ENCODE assay signal across 16 cellular contexts in the genomic region with DNA sequence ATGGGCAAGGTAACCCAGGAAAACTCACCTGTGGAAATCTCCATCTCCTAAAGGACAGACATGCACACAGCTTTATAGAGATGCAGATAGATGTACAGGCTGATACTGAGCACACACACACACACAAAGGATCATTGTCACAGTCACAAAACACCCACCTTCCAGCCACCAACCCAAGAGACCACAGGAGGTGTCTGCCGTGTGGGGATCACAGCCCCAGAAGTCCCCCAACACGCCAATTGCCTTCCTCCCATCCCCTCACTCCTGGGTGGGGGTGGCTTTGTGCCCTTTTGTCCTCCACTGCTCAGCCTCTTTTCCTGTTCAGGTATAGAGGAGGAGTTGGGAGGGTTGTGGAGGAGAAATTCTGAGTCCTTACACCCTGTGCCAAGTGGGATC. TPM values are rescaled to one million over a fixed set of nuclear protein-coding genes. Genes with fewer than 3 reads are reported as not detected.
DNase-seq lines count a peak whose midpoint lies in the region; ATAC-seq, FAIRE-seq and TF ChIP-seq lines count a peak whose summit lies in the region.
"Had no signal": no experiment of that assay in that cellular context is flagged by ENCODE, and none has a peak within 500 bp of the region (broad histone marks: within the 10 kb centered on the region; RNA-seq: fewer than 3 reads in every experiment).

No MANE protein-coding gene starts in this region.

- H3K9me2 ChIP-seq in GM23248 (ENCODE audit: insufficient read depth), result no peaks in the 10 kb centered on the region

- WGBS in HepG2 (ENCODE audit: low lambda C conversion rate), result 36% methylated on average over 2 of the region's 2 CpGs
- 50% methylated on average over 2 of the region's 2 CpGs for WGBS in right lobe of liver (ENCODE audit: insufficient coverage, low coverage, low lambda C conversion rate, missing lambda C conversion rate)
- WGBS in GM23248 (ENCODE audit: low coverage in 1 of 2, low lambda C conversion rate in 2 of 2, missing lambda C conversion rate in 2 of 2), 2 experiments, result 63 to 71% methylated on average over 2 of the region's 2 CpGs

- no peak overlapping the region for H3K4me3 ChIP-seq in HepG2 (replicated peaks in 1 of 3; ENCODE audit: insufficient read depth in 1 of 3, low read depth in 2 of 3, low read length in 3 of 3)
- no peak overlapping the region for H3K4me3 ChIP-seq in right lobe of liver
- H3K4me3 ChIP-seq in bronchial epithelial cell (ENCODE audit: low read depth, low read length), result no peak overlapping the region
- no peak overlapping the region for H3K4me3 ChIP-seq in GM23248
- H3K4me3 ChIP-seq: cardiac muscle cell, GM12878, hepatocyte, MG63 had no signal

- no peak overlapping the region for H3K9ac ChIP-seq in HepG2 (ENCODE audit: insufficient read depth, low read depth, low read length)
- no peak overlapping the region for H3K9ac ChIP-seq in GM23248

- H3K4me2 ChIP-seq in HepG2 (ENCODE audit: low read depth, low read length) (no peak overlapping the region), GM23248 (ENCODE audit: unreplicated experiment) (no peak overlapping the region)

- H3K79me2 ChIP-seq in HepG2 (ENCODE audit: insufficient read depth, low read length) (no peaks in the 10 kb centered on the region), GM23248 (ENCODE audit: insufficient read depth) (no peaks in the 10 kb centered on the region)
- H3K79me2 ChIP-seq: hepatocyte had no signal

- CTCF ChIA-PET in HepG2 (lab: Yijun Ruan, JAX; ENCODE audit: low intra/inter-chr PET ratio, low total read pairs), result interaction anchor here (0.7 to 3.4 kb wide), 8 partner anchors 14 to 605 kb away, joined by 3 to 56 read pairs (median 8); no protein-coding TSS in a partner anchor

- in situ Hi-C loops in HepG2 (cut with HindIII; ENCODE audit: extremely low pct_ligation_motif_present, low pct_unique_long_range_greater_than_20kb) (loop anchor here (5.0 kb wide), 4 partner anchors 224 to 604 kb away; no protein-coding TSS in a partner anchor), GM23248 (cut with MboI) (loop anchor here (10.0 kb wide), 1 partner anchor 596 kb away; no protein-coding TSS in a partner anchor)

- no peak for TF ChIP-seq POLR2A in HepG2 (IDR thresholded peaks at IDR 0.05; ENCODE audit: insufficient read depth in 1 of 2, low read depth in 2 of 2, low read length in 2 of 2)
- no peak for TF ChIP-seq POLR2A in right lobe of liver (IDR thresholded peaks at IDR 0.05)

- H3K4me1 ChIP-seq in HepG2 (ENCODE audit: insufficient read depth, low read length) (peaks cover 24% of the 10 kb centered on the region), right lobe of liver (peaks cover 0 to 28% (median 2%) of the 10 kb centered on the region in 4 donors), GM23248 (ENCODE audit: insufficient read depth) (peaks cover 4% of the 10 kb centered on the region; the same call in 1 of the 2 replicates)

- H3K27ac ChIP-seq in HepG2 (ENCODE audit: extremely low read length, insufficient read depth, low read length) (no peak overlapping the region), right lobe of liver (no peak overlapping the region), GM23248 (no peak overlapping the region)
- H3K27ac ChIP-seq: cardiac muscle cell, gastroesophageal sphincter, hepatocyte, skin epidermis had no signal

- DNase-seq in HepG2 (ENCODE audit: low spot score) (no peak), right lobe of liver (no peak), bronchial epithelial cell (ENCODE audit: low read depth) (no peak), omental fat pad (ENCODE audit: low spot score) (peak; percentile 3), NCI-H1417 treated with DMSO at 0.1 percent for 48 hours (lab: John Stamatoyannopoulos, UW) (no peak), GM23248 (no peak), SK-N-DZ (ENCODE audit: low spot score) (no peak)
- DNase-seq: NCI-H2081 treated with DMSO at 0.1 percent for 48 hours had no signal

- BruUV-seq in HepG2 (replicated peaks; lab: Mats Ljungman, UMichigan), result no TSS peak

- H3K27me3 ChIP-seq in HepG2 (ENCODE audit: control insufficient read depth in 1 of 2, insufficient read depth in 2 of 2, low read length in 2 of 2) (peaks cover 35 to 93% of the 10 kb centered on the region in 2 experiments), right lobe of liver (peaks cover 0 to 23% of the 10 kb centered on the region in 2 donors), bronchial epithelial cell (ENCODE audit: control insufficient read depth, insufficient read depth, low read length) (peaks cover 43% of the 10 kb centered on the region), GM23248 (replicated peaks; ENCODE audit: insufficient read depth) (peaks cover 38% of the 10 kb centered on the region)
- H3K27me3 ChIP-seq: MG63 had no signal

- H3K36me3 ChIP-seq in HepG2 (replicated peaks in 1 of 2; ENCODE audit: control insufficient read depth in 1 of 2, insufficient read depth in 2 of 2, low read length in 2 of 2) (no peaks in the 10 kb centered on the region), right lobe of liver (no peaks in the 10 kb centered on the region), bronchial epithelial cell (ENCODE audit: control insufficient read depth, insufficient read depth, low read length) (no peaks in the 10 kb centered on the region), GM23248 (ENCODE audit: low read depth) (no peaks in the 10 kb centered on the region)
- H3K36me3 ChIP-seq: cardiac muscle cell, gastroesophageal sphincter had no signal

- H3F3A ChIP-seq in GM23248 (ENCODE audit: insufficient read depth), result no peaks in the 10 kb centered on the region

- H3K9me3 ChIP-seq in HepG2 (ENCODE audit: low read length) (peaks cover 7% of the 10 kb centered on the region; the same call in 1 of the 2 replicates), right lobe of liver (no peaks in the 10 kb centered on the region), GM23248 (ENCODE audit: low read depth) (no peaks in the 10 kb centered on the region)
- H3K9me3 ChIP-seq: gastroesophageal sphincter, MG63 had no signal

- no peak overlapping the region for H2AFZ ChIP-seq in HepG2 (ENCODE audit: low read length)
- H2AFZ ChIP-seq in GM23248, result no peak overlapping the region
- H2AFZ ChIP-seq: hepatocyte had no signal

- POLR2A ChIA-PET in HepG2 (lab: Yijun Ruan, JAX), result interaction anchor here (1.0 kb wide), 1 partner anchor 227 kb away, joined by 9 read pairs; no protein-coding TSS in a partner anchor

- no peak for TF ChIP-seq RAD21 in HepG2 (CRISPR knock-in tag; IDR thresholded peaks at IDR 0.05)

- FAIRE-seq in HepG2 (lab: Jason Lieb, UNC) (no peak), bronchial epithelial cell (lab: Jason Lieb, UNC) (peak; percentile 50)

- intact Hi-C loops in HepG2 (cut with micrococcal nuclease; ENCODE audit: unreplicated experiment) (loop anchor here (1.0 to 5.0 kb wide), 8 partner anchors 46 to 606 kb away; no protein-coding TSS in a partner anchor), right lobe of liver (cut with DNase I) (loop anchor here in 1 of 2 donors (5.0 to 10.0 kb wide), 3 partner anchors 229 to 606 kb away; no protein-coding TSS in a partner anchor)

- TF ChIP-seq CTCF in HepG2 (CRISPR knock-in tag; IDR thresholded peaks at IDR 0.05) (no peak), right lobe of liver (IDR thresholded peaks at IDR 0.05) (no peak), bronchial epithelial cell (IDR thresholded peaks at IDR 0.05; ENCODE audit: insufficient read depth, low read length, severe bottlenecking) (peak; percentile 1), omental fat pad (IDR thresholded peaks at IDR 0.05) (no peak)

- TF ChIP-seq EP300 in HepG2 (IDR thresholded peaks at IDR 0.05; ENCODE audit: low read depth in 2 of 2, low read length in 2 of 2), result no peak
- no peak for TF ChIP-seq EP300 in HepG2 (CRISPR knock-in tag; IDR thresholded peaks at IDR 0.05; ENCODE audit: borderline replicate concordance)

- ATAC-seq in HepG2 (no peak), right lobe of liver (no peak), omental fat pad (ENCODE audit: low FRiP score) (no peak)

- H4K20me1 ChIP-seq in HepG2 (ENCODE audit: insufficient read depth, low read length), result peaks cover 14% of the 10 kb centered on the region; the same call in 1 of the 2 replicates
- H4K20me1 ChIP-seq in GM23248 (ENCODE audit: insufficient read depth), result no peaks in the 10 kb centered on the region

TF ChIP-seq in HepG2, 621 proteins besides CTCF, POLR2A, EP300 and RAD21 (continues in another document):
- TF ChIP-seq ATAD3A (CRISPR knock-in tag; IDR thresholded peaks at IDR 0.05), result 0 out of 2 replicates have a peak, but pooled peaks have one; percentile 17

RNA-seq across cellular contexts. Expression of a gene that starts 3.3 kb away (rescaled TPM):
- total RNA-seq in HepG2 (2016; rRNA removed; fragmentation: Illumina TruSeq; extraction: Trizol) (0.06 and 0.07 TPM in 2 replicates), right lobe of liver (1 to 10 TPM in 4 of 6 experiments, under 1 TPM in 2; 0.81 to 4.0 (median 1.8) TPM), bronchial epithelial cell (under 0.01 and 0.53 TPM in 2 replicates), omental fat pad (10 to 100 TPM; 10.6 to 36.6 (median 18.8) TPM)
- total RNA-seq in HepG2 (2016; cell fraction: cytosol; rRNA removed; fragmentation: Illumina TruSeq; extraction: Trizol; ENCODE audit: low read depth), result not detected in 2 replicates
- total RNA-seq in HepG2 (2016; cell fraction: insoluble cytoplasmic fraction; rRNA removed; fragmentation: Illumina TruSeq; extraction: Trizol), result 0.32 TPM in 1 of 2 replicates, not detected in the other
- total RNA-seq in HepG2 (2016; cell fraction: membrane; rRNA removed; fragmentation: Illumina TruSeq; extraction: Trizol), result 0.09 TPM in 1 of 2 replicates, not detected in the other
- total RNA-seq in HepG2 (2016; cell fraction: nucleus; rRNA removed; fragmentation: Illumina TruSeq; extraction: Trizol), result 0.12 and 0.13 TPM in 2 replicates
- polyA plus RNA-seq in HepG2 (2011; rRNA removed) (0.04 and 0.05 TPM in 2 replicates), GM23248 (2016; fragmentation: Nextera tagmentation; extraction: Ambion mirVana) (0.23 and 0.33 TPM in 2 replicates)
- polyA plus RNA-seq in HepG2 (2011; cell fraction: cytosol; rRNA removed), result 0.03 and 0.09 TPM in 2 replicates
- polyA plus RNA-seq in HepG2 (2011; cell fraction: nucleus; rRNA removed), result 0.50 and 0.79 TPM in 2 replicates
- not detected in 2 replicates for polyA plus RNA-seq in HepG2 (2012)
- not detected in 2 replicates for polyA plus RNA-seq in HepG2 (2016; cell fraction: cytosol; fragmentation: Illumina TruSeq; extraction: Trizol; ENCODE audit: low read depth)
- polyA plus RNA-seq in HepG2 (2016; cell fraction: insoluble cytoplasmic fraction; fragmentation: Illumina TruSeq; extraction: Trizol; ENCODE audit: low read depth), result 0.05 and 0.11 TPM in 2 replicates
- 0.07 TPM in 1 of 2 replicates, not detected in the other for polyA plus RNA-seq in HepG2 (2016; cell fraction: membrane; fragmentation: Illumina TruSeq; extraction: Trizol; ENCODE audit: low read depth)
- 0.26 and 0.88 TPM in 2 replicates for polyA plus RNA-seq in HepG2 (2016; cell fraction: nucleus; fragmentation: Illumina TruSeq; extraction: Trizol; ENCODE audit: insufficient read depth, low read depth)
- 0.34 and 5.5 TPM in 2 replicates for polyA minus RNA-seq in HepG2 (2011; rRNA and poly(A)+ RNA removed; ENCODE audit: low replicate concordance)
- polyA minus RNA-seq in HepG2 (2011; cell fraction: cytosol; rRNA and poly(A)+ RNA removed), result 0.18 TPM in 1 of 2 replicates, not detected in the other
- polyA minus RNA-seq in HepG2 (2011; cell fraction: nucleus; rRNA and poly(A)+ RNA removed), result 0.25 and 0.26 TPM in 2 replicates
- total RNA-seq in GM23248 (2014; rRNA removed; shearing (Covaris generic)), result 0.25 and 0.32 TPM in 2 replicates
- 0.13 TPM in 1 of 2 replicates, not detected in the other for polyA plus RNA-seq in SK-N-DZ (2014; cell fraction: cytosol; rRNA removed)
- polyA plus RNA-seq in SK-N-DZ (2014; cell fraction: nucleus; rRNA removed), result 0.34 and 0.73 TPM in 2 replicates
- total RNA-seq: activated CD8-positive, alpha-beta memory T cell treated with anti-CD3 and anti-CD28 coated beads for 36 hours; GM12878; T-helper 17 cell had no signal
- polyA plus RNA-seq: GM12878 had no signal
